In the genomic region with DNA sequence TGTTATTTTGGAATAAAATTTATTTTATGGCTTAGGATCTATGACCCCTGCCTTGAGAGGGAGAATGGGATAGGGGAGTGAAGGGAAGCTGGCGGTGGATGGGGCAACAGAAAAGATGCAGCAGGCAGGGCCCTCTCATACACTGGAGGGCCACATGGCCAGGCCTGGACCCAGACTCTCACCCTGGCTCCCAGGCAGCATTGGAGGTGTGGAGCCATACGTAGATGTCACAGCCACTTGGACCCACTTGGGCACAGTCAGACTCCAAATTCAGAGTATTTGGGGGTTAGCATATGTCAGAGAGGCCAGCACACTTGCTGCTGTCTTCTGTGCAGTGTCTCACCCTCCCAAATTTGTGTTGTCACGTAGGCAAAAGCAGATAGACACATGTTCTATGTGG, we compare ENCODE assay signal across 12 cellular contexts.
DNase-seq lines count a peak whose midpoint lies in the region; ATAC-seq and TF ChIP-seq lines count a peak whose summit lies in the region.
"Had no signal": no experiment of that assay in that cellular context is flagged by ENCODE, and none has a peak within 500 bp of the region (broad histone marks: within the 10 kb centered on the region; RNA-seq: fewer than 3 reads in every experiment).

No MANE protein-coding gene starts in this region.

- H3K4me1 Mint-ChIP-seq in effector memory CD8-positive, alpha-beta T cell (ENCODE audit: low read depth in 2 of 2): peaks cover 13 to 27% of the 10 kb centered on the region in 2 donors

- ATAC-seq in GM18505 (IDR thresholded peaks at IDR 0.05; ENCODE audit: unreplicated experiment) (no peak), RWPE2 (ENCODE audit: low read depth) (no peak), GM18909 (IDR thresholded peaks at IDR 0.05; ENCODE audit: poor library complexity, unreplicated experiment) (no peak)
- no peak for ATAC-seq in effector memory CD8-positive, alpha-beta T cell (replicated peaks)
- ATAC-seq: gastrocnemius medialis had no signal

- peaks cover 20% of the 10 kb centered on the region for H3K4me1 ChIP-seq in RWPE2 (ENCODE audit: insufficient read depth, poor library complexity, severe bottlenecking)

- H3K4me3 ChIP-seq in RWPE2 (ENCODE audit: severe bottlenecking): no peak overlapping the region
- no peak overlapping the region for H3K4me3 ChIP-seq in skin epidermis
- H3K4me3 ChIP-seq: gastrocnemius medialis, Peyer's patch had no signal

- H3K4me3 Mint-ChIP-seq in effector memory CD8-positive, alpha-beta T cell: no peak overlapping the region

- H3K27me3 ChIP-seq in RWPE2 (ENCODE audit: insufficient read depth, poor library complexity, severe bottlenecking): no peaks in the 10 kb centered on the region
- H3K27me3 ChIP-seq: gastrocnemius medialis, Peyer's patch had no signal

- peaks cover 46% of the 10 kb centered on the region for H3K36me3 Mint-ChIP-seq in effector memory CD8-positive, alpha-beta T cell (ENCODE audit: insufficient read depth)

- H3K27me3 Mint-ChIP-seq in effector memory CD8-positive, alpha-beta T cell: no peaks in the 10 kb centered on the region

- no peaks in the 10 kb centered on the region for H3K9me3 Mint-ChIP-seq in effector memory CD8-positive, alpha-beta T cell

- TF ChIP-seq POLR2A in GM18505 (IDR thresholded peaks at IDR 0.05; ENCODE audit: borderline replicate concordance, extremely low read depth, insufficient read depth, insufficient read length): peak; percentile 42

- peaks cover 59% of the 10 kb centered on the region for H3K36me3 ChIP-seq in RWPE2 (ENCODE audit: low read depth)

- H3K9me3 ChIP-seq in RWPE2 (ENCODE audit: severe bottlenecking): no peaks in the 10 kb centered on the region
- H3K9me3 ChIP-seq: gastrocnemius medialis, Peyer's patch had no signal

- TF ChIP-seq CTCF in RWPE2 (IDR thresholded peaks at IDR 0.05; ENCODE audit: poor library complexity, severe bottlenecking): no peak

- DNase-seq in RWPE2 (ENCODE audit: low spot score) (no peak), caudate nucleus (lab: John Stamatoyannopoulos, UW) (no peak), NCI-H2171 treated with DMSO at 0.1 percent for 48 hours (lab: John Stamatoyannopoulos, UW) (no peak)
- DNase-seq in effector memory CD8-positive, alpha-beta T cell: no peak
- DNase-seq: activated CD4-positive, alpha-beta T cell treated with anti-CD3 and anti-CD28 coated beads for 1 hour; gastrocnemius medialis; NCI-H2029 treated with DMSO at 0.1 percent for 48 hours; Peyer's patch; stimulated activated CD8-positive, alpha-beta memory T cell treated with anti-CD3 and anti-CD28 coated beads, Interleukin-4, amount 100 ng/mL, for 48 hours had no signal

- H3K27ac ChIP-seq in RWPE2 (ENCODE audit: poor library complexity, severe bottlenecking) (peak overlapping the region; percentile 61), skin epidermis (peak overlapping the region in 19 of 21 experiments; percentile 41 to 100 (median 79)), caudate nucleus (ENCODE audit: low read depth, low read length) (no peak overlapping the region)

- peak overlapping the region; percentile 56 to 91 for H3K27ac Mint-ChIP-seq in effector memory CD8-positive, alpha-beta T cell
